ENCODE assay signal across 9 cellular contexts in genomic region chr17:48505788-48506187, GRCh38. TPM values are rescaled to one million over a fixed set of nuclear protein-coding genes. Genes with fewer than 3 reads are reported as not detected.
DNase-seq lines count a peak whose midpoint lies in the region; ATAC-seq and TF ChIP-seq lines count a peak whose summit lies in the region.
"Had no signal": no experiment of that assay in that cellular context is flagged by ENCODE, and none has a peak within 500 bp of the region (broad histone marks: within the 10 kb centered on the region; RNA-seq: fewer than 3 reads in every experiment).

No MANE protein-coding gene starts in this region.

- peak overlapping the region; percentile 34 for H3K4me2 ChIP-seq in mammary epithelial cell (ENCODE audit: insufficient read depth, low read depth, low read length)

- H3K4me3 ChIP-seq in mammary epithelial cell (replicated peaks in 1 of 3; ENCODE audit: insufficient read depth in 1 of 3, low read depth in 2 of 3, low read length in 3 of 3) (no peak overlapping the region), esophagus squamous epithelium (no peak overlapping the region)
- H3K4me3 ChIP-seq: Peyer's patch had no signal

- no peaks in the 10 kb centered on the region for H3K36me3 ChIP-seq in mammary epithelial cell (ENCODE audit: insufficient read depth, low read length)
- H3K36me3 ChIP-seq in esophagus squamous epithelium, result no peaks in the 10 kb centered on the region
- H3K36me3 ChIP-seq: Peyer's patch had no signal

- dilution Hi-C loops in mammary epithelial cell (cut with HindIII; ENCODE audit: low sequenced_read_pairs), result no loop called here

- H3K27me3 ChIP-seq in mammary epithelial cell (ENCODE audit: insufficient read depth, low read length) (no peaks in the 10 kb centered on the region), esophagus squamous epithelium (peaks cover 0 to 78% (median 2%) of the 10 kb centered on the region in 4 donors)
- H3K27me3 ChIP-seq: Peyer's patch had no signal

- peak; percentile 74 for ATAC-seq in GM21381 (IDR thresholded peaks at IDR 0.05; ENCODE audit: unreplicated experiment)

- TF ChIP-seq POLR2A in esophagus squamous epithelium (IDR thresholded peaks at IDR 0.05), result no peak

- H4K20me1 ChIP-seq in mammary epithelial cell (ENCODE audit: insufficient read depth, low read length), result no peaks in the 10 kb centered on the region

- no TSS peak for BruUV-seq in mammary epithelial cell (replicated peaks; lab: Mats Ljungman, UMichigan)

- no peaks in the 10 kb centered on the region for H3K79me2 ChIP-seq in mammary epithelial cell (ENCODE audit: insufficient read depth, low read length)

- CTCF ChIA-PET in RWPE1 (lab: Yijun Ruan, JAX) (interaction anchor here (0.6 to 1.4 kb wide), 4 partner anchors 9 to 127 kb away, joined by 3 to 4 read pairs (median 4); no protein-coding TSS in a partner anchor), mammary epithelial cell (lab: Charles Lee; ENCODE audit: low non-redundant PET) (interaction anchor here (0.6 to 0.7 kb wide), 2 partner anchors 29 to 323 kb away, joined by 3 read pairs; no protein-coding TSS in a partner anchor)

- H3K9ac ChIP-seq in mammary epithelial cell (ENCODE audit: insufficient read depth, low read length), result no peak overlapping the region

- POLR2A ChIA-PET in RWPE1 (lab: Yijun Ruan, JAX; ENCODE audit: low non-redundant PET), result interaction anchor here (0.6 kb wide), 1 partner anchor 31 kb away, joined by 7 read pairs; no protein-coding TSS in a partner anchor

- TF ChIP-seq CTCF in RWPE1 (conservative IDR thresholded peaks at IDR 0.05; ENCODE audit: low read depth) (no peak), mammary epithelial cell (conservative IDR thresholded peaks at IDR 0.05 in 1 of 2, IDR thresholded peaks at IDR 0.05 in 1 of 2; ENCODE audit: extremely low read depth in 1 of 2, insufficient read depth in 1 of 2, low read depth in 1 of 2, low read length in 2 of 2) (no peak), esophagus squamous epithelium (IDR thresholded peaks at IDR 0.05) (no peak)

- H3K27ac ChIP-seq in RWPE1 (no peak overlapping the region), mammary epithelial cell (ENCODE audit: insufficient read depth, low read depth, low read length) (no peak overlapping the region), esophagus squamous epithelium (no peak overlapping the region)

- in situ Hi-C loops in mammary epithelial cell (cut with MboI; ENCODE audit: low sequenced_read_pairs in 2 of 2), result no loop called here

- H3K9me3 ChIP-seq in mammary epithelial cell (replicated peaks; ENCODE audit: insufficient read depth, low read length) (no peaks in the 10 kb centered on the region), esophagus squamous epithelium (no peaks in the 10 kb centered on the region)
- H3K9me3 ChIP-seq: Peyer's patch had no signal

- H3K4me1 ChIP-seq in mammary epithelial cell (ENCODE audit: insufficient read depth, low read length), result peaks cover 17% of the 10 kb centered on the region
- peaks cover 0 to 4% (median 0%) of the 10 kb centered on the region in 3 donors for H3K4me1 ChIP-seq in esophagus squamous epithelium

- peak; percentile 72 for DNase-seq in EL
- peak; percentile 68 for DNase-seq in HS-5 (ENCODE audit: low read depth)
- DNase-seq in RWPE1 (ENCODE audit: low spot score), result peak; percentile 41
- peak; percentile 82 for DNase-seq in mammary epithelial cell
- peak; percentile 93 for DNase-seq in renal cortical epithelial cell (ENCODE audit: low read depth)
- DNase-seq in esophagus squamous epithelium (lab: John Stamatoyannopoulos, UW), result no peak
- no peak for DNase-seq in hippocampal formation (lab: John Stamatoyannopoulos, UW)

- 91% methylated on average over 1 of the region's 1 CpG for WGBS in mammary epithelial cell (ENCODE audit: low coverage, missing lambda C conversion rate)
- 0 to 40% methylated on average over 1 of the region's 1 CpG for WGBS in esophagus squamous epithelium, 2 donors

- intact Hi-C loops in mammary epithelial cell (cut with micrococcal nuclease) (no loop called here), esophagus squamous epithelium (cut with DNase I) (no loop called here)

- no peak overlapping the region for H2AFZ ChIP-seq in mammary epithelial cell (ENCODE audit: low read depth, low read length)

RNA-seq across cellular contexts. Expression of gene HOXB1, which starts 25.0 kb away (rescaled TPM):
- total RNA-seq in mammary epithelial cell (not detected), renal cortical epithelial cell (not detected in 2 replicates), esophagus squamous epithelium (under 1 TPM in 1 of 4 donors, not detected in 3; 0.19 TPM)
- polyA plus RNA-seq in mammary epithelial cell, result not detected
- polyA minus RNA-seq in mammary epithelial cell, result not detected
- total RNA-seq: Peyer's patch had no signal

RNA-seq across cellular contexts. Expression of gene HOXB2, which starts 39.1 kb away (rescaled TPM):
- 10 to 100 TPM in 1 of 2 donors, 1 to 10 TPM in 1; 3.3 to 18.9 TPM for total RNA-seq in mammary epithelial cell
- 6.7 TPM for polyA plus RNA-seq in mammary epithelial cell
- polyA minus RNA-seq in mammary epithelial cell, result 2.8 TPM
- total RNA-seq in renal cortical epithelial cell, result 17.4 and 23.7 TPM in 2 replicates
- total RNA-seq in esophagus squamous epithelium, result 10 to 100 TPM in 3 of 4 donors, 1 to 10 TPM in 1; 9.2 to 24.2 (median 17.1) TPM

Comparison
In these comparisons a context has a peak if more than half of its experiments do, and no peak if none do; other contexts are left out.
1. DNase-seq: peak in EL (single experiment), HS-5 (single experiment), RWPE1 (single experiment), mammary epithelial cell (single experiment) and renal cortical epithelial cell (single experiment); none in esophagus squamous epithelium (single experiment) and hippocampal formation (0 of 2).